In the genomic region with DNA sequence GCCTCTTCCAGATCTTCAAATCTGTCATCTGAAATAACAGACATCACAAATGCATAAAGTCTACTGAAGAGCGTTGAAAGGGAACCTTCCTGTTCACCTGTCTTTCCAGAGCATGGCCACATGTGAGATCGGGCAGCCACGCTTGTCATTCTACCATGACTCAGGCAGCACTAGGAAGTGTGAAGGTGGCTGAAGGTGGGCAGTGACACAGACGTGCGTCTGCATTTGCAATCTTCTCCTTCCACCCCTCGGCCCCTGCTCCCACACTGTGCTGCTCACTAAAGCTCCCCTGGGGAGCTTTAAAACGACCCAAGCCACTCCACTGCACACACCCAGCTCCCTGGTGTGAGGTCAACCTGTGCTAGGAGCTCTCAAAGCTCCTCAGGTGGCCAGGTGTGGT, we compare ENCODE assay signal across 1 cellular context.
TF ChIP-seq lines count a peak whose summit lies in the region.

No MANE protein-coding gene starts in this region.

TF ChIP-seq in K562, 482 proteins besides CTCF, POLR2A, EP300 and RAD21:
- TF ChIP-seq, protein P1, sequence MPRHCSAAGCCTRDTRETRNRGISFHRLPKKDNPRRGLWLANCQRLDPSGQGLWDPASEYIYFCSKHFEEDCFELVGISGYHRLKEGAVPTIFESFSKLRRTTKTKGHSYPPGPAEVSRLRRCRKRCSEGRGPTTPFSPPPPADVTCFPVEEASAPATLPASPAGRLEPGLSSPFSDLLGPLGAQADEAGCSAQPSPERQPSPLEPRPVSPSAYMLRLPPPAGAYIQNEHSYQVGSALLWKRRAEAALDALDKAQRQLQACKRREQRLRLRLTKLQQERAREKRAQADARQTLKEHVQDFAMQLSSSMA (CRISPR knock-in tag; IDR thresholded peaks at IDR 0.05) = no peak
- TF ChIP-seq FOSL1 (tag; conservative IDR thresholded peaks at IDR 0.05) = no peak
- TF ChIP-seq HDGF (IDR thresholded peaks at IDR 0.05) = no peak
- no peak for TF ChIP-seq KLF10 (CRISPR knock-in tag; IDR thresholded peaks at IDR 0.05)
- no peak for TF ChIP-seq E2F4 (CRISPR knock-in tag; IDR thresholded peaks at IDR 0.05; ENCODE audit: low read depth)
- 0 out of 2 replicates have a peak, but pooled peaks have one; percentile 46 for TF ChIP-seq POLR2G (IDR thresholded peaks at IDR 0.05; ENCODE audit: low read depth, low read length)
- TF ChIP-seq SNAPC5 (CRISPR knock-in tag; IDR thresholded peaks at IDR 0.05) = no peak
